13 cellular contexts compared by ENCODE assay signal in genomic region chr11:47000033-47000432, GRCh38.
DNase-seq lines count a peak whose midpoint lies in the region; ATAC-seq and TF ChIP-seq lines count a peak whose summit lies in the region.
"Had no signal": no experiment of that assay in that cellular context is flagged by ENCODE, and none has a peak within 500 bp of the region (broad histone marks: within the 10 kb centered on the region; RNA-seq: fewer than 3 reads in every experiment).

No MANE protein-coding gene starts in this region.

- H3K36me3 ChIP-seq in Karpas-422 (ENCODE audit: insufficient read depth, low read length) (no peaks in the 10 kb centered on the region), OCI-LY7 (ENCODE audit: insufficient read depth, low read length) (peaks cover 19% of the 10 kb centered on the region), right lobe of liver (no peaks in the 10 kb centered on the region), WERI-Rb-1 (no peaks in the 10 kb centered on the region)
- H3K36me3 ChIP-seq: BE2C had no signal

- H3K27me3 ChIP-seq in Karpas-422 (ENCODE audit: low read length): no peaks in the 10 kb centered on the region
- no peaks in the 10 kb centered on the region for H3K27me3 ChIP-seq in right lobe of liver
- H3K27me3 ChIP-seq in WERI-Rb-1 (ENCODE audit: insufficient read depth, low read depth, severe bottlenecking): no peaks in the 10 kb centered on the region
- H3K27me3 ChIP-seq: BE2C had no signal

- H4K20me1 ChIP-seq in Karpas-422 (ENCODE audit: insufficient read depth, low read depth, low read length): no peaks in the 10 kb centered on the region
- H4K20me1 ChIP-seq in OCI-LY7 (ENCODE audit: insufficient read depth, low read length): no peaks in the 10 kb centered on the region

- WGBS in right lobe of liver (ENCODE audit: insufficient coverage, low coverage, low lambda C conversion rate, missing lambda C conversion rate): 83% methylated on average over 2 of the region's 2 CpGs

- ATAC-seq in right lobe of liver: no peak
- ATAC-seq: A549, GM23338 had no signal

- peaks cover 46% of the 10 kb centered on the region for H3K79me2 ChIP-seq in Karpas-422 (ENCODE audit: low read length)
- peaks cover 26% of the 10 kb centered on the region; the same call in 1 of the 2 replicates for H3K79me2 ChIP-seq in OCI-LY7 (ENCODE audit: insufficient read depth, low read depth, low read length)

- H3K9me3 ChIP-seq in Karpas-422 (ENCODE audit: low read length) (no peaks in the 10 kb centered on the region), OCI-LY7 (ENCODE audit: low read length) (no peaks in the 10 kb centered on the region), right lobe of liver (no peaks in the 10 kb centered on the region), WERI-Rb-1 (ENCODE audit: severe bottlenecking) (no peaks in the 10 kb centered on the region)
- H3K9me3 ChIP-seq: A549, BE2C had no signal

- CTCF ChIA-PET in OCI-LY7 (lab: Charles Lee; ENCODE audit: unreplicated experiment): interaction anchor here (0.8 to 0.9 kb wide), 2 partner anchors 14 to 16 kb away, joined by 3 read pairs; no protein-coding TSS in a partner anchor

- H3K4me2 ChIP-seq in Karpas-422 (ENCODE audit: low read depth, low read length, poor library complexity, severe bottlenecking): no peak overlapping the region
- peak overlapping the region; percentile 61 for H3K4me2 ChIP-seq in OCI-LY7 (ENCODE audit: low read length)
- H3K4me2 ChIP-seq: A549, GM23338 had no signal

- H3K4me3 ChIP-seq in Karpas-422 (ENCODE audit: low read length) (no peak overlapping the region), OCI-LY7 (ENCODE audit: low read depth, low read length, poor library complexity, severe bottlenecking) (peak overlapping the region; percentile 38), choroid plexus epithelial cell (ENCODE audit: low read depth, low read length) (no peak overlapping the region), right lobe of liver (no peak overlapping the region), WERI-Rb-1 (ENCODE audit: low read depth, low read length) (no peak overlapping the region)
- H3K4me3 ChIP-seq: A549, GM23338 had no signal

- no peak overlapping the region for H3K9ac ChIP-seq in Karpas-422 (ENCODE audit: low read length)

- H3K4me1 ChIP-seq in Karpas-422 (ENCODE audit: low read length) (peaks cover 63% of the 10 kb centered on the region), OCI-LY7 (ENCODE audit: insufficient read depth, low read length, poor library complexity, severe bottlenecking) (peaks cover 68% of the 10 kb centered on the region), right lobe of liver (peaks cover 0 to 26% (median 6%) of the 10 kb centered on the region in 4 donors)
- H3K4me1 ChIP-seq: BE2C had no signal

- intact Hi-C loops in OCI-LY7 (cut with micrococcal nuclease; ENCODE audit: unreplicated experiment): loop anchor here (5.0 kb wide), 2 partner anchors 63 to 83 kb away; partner anchors contain the start of genes CSTPP1 and LRP4
- intact Hi-C loops in right lobe of liver (cut with DNase I): no loop called here

- H3K9me2 ChIP-seq in Karpas-422 (replicated peaks; ENCODE audit: insufficient read depth, low read length) (no peaks in the 10 kb centered on the region), OCI-LY7 (ENCODE audit: insufficient read depth, low read length) (no peaks in the 10 kb centered on the region)

- H3K27ac ChIP-seq in Karpas-422 (ENCODE audit: low read length) (peak overlapping the region; percentile 72), OCI-LY7 (ENCODE audit: low read depth, low read length, poor library complexity, severe bottlenecking) (peak overlapping the region; percentile 89), right lobe of liver (no peak overlapping the region), WERI-Rb-1 (no peak overlapping the region)
- H3K27ac ChIP-seq: A549, HL-60 had no signal

- H2AFZ ChIP-seq in Karpas-422 (ENCODE audit: low read length) (no peak overlapping the region), OCI-LY7 (ENCODE audit: low read length) (peak overlapping the region; percentile 72)
- H2AFZ ChIP-seq: GM23338 had no signal

- no peak for DNase-seq in Karpas-422
- no peak for DNase-seq in OCI-LY7 (ENCODE audit: low spot score)
- DNase-seq in choroid plexus epithelial cell (ENCODE audit: low read depth): peak; percentile 57
- no peak for DNase-seq in NCI-H187 (lab: John Stamatoyannopoulos, UW)
- DNase-seq in right lobe of liver: no peak
- no peak for DNase-seq in WERI-Rb-1
- DNase-seq: BE2C; CD8-positive, alpha-beta memory T cell; DMS53; H7 had no signal

- no TSS peak for BruUV-seq in OCI-LY7 (replicated peaks; lab: Mats Ljungman, UMichigan)

- POLR2A ChIA-PET in OCI-LY7 (lab: Charles Lee): interaction anchor here (0.6 to 4.1 kb wide), 18 partner anchors 9 to 155 kb away, joined by 3 to 27 read pairs (median 5); no protein-coding TSS in a partner anchor

- no peak for TF ChIP-seq CTCF in OCI-LY7 (conservative IDR thresholded peaks at IDR 0.05; ENCODE audit: low read length)
- no peak for TF ChIP-seq CTCF in choroid plexus epithelial cell (conservative IDR thresholded peaks at IDR 0.05; ENCODE audit: low read depth, low read length)
- TF ChIP-seq CTCF in right lobe of liver (IDR thresholded peaks at IDR 0.05): no peak
- no peak for TF ChIP-seq CTCF in WERI-Rb-1 (IDR thresholded peaks at IDR 0.05; ENCODE audit: low read depth, low read length)

- no peak for TF ChIP-seq POLR2A in right lobe of liver (IDR thresholded peaks at IDR 0.05)

Comparison
In these comparisons a context has a peak if more than half of its experiments do, and no peak if none do; other contexts are left out.
1. H3K27ac ChIP-seq: peak in Karpas-422 (single experiment) and OCI-LY7 (single experiment); none in right lobe of liver (0 of 3) and WERI-Rb-1 (single experiment).